In genomic region chr18:23363865-23364570, GRCh38 we compare ENCODE assay signal across 26 cellular contexts.
A peak's percentile ranks its signal among the peaks of the same experiment; 100 is the strongest.
DNase-seq lines count a peak whose midpoint lies in the region; ATAC-seq and TF ChIP-seq lines count a peak whose summit lies in the region.
"Had no signal": no experiment of that assay in that cellular context is flagged by ENCODE, and none has a peak within 500 bp of the region (broad histone marks: within the 10 kb centered on the region; RNA-seq: fewer than 3 reads in every experiment).

No MANE protein-coding gene starts in this region.

- TF ChIP-seq POLR2A in IMR-90 (IDR thresholded peaks at IDR 0.05; ENCODE audit: low read depth, low read length): no peak

- H2AFZ ChIP-seq in IMR-90 (replicated peaks; ENCODE audit: low read length, poor library complexity) (no peak overlapping the region), neural cell (ENCODE audit: low read depth, low read length) (no peak overlapping the region)

- H4K5ac ChIP-seq in IMR-90 (ENCODE audit: low read depth, low read length): no peak overlapping the region

- TF ChIP-seq CTCF in IMR-90 (conservative IDR thresholded peaks at IDR 0.05; ENCODE audit: low read depth, low read length): no peak
- TF ChIP-seq CTCF in neural cell (IDR thresholded peaks at IDR 0.05; ENCODE audit: poor library complexity, severe bottlenecking): no peak

- H3K9ac ChIP-seq in IMR-90 (ENCODE audit: low read depth, low read length): no peak overlapping the region
- H3K9ac ChIP-seq in neural cell (ENCODE audit: low read length): no peak overlapping the region
- H3K9ac ChIP-seq: BLaER1 treated with 17β-estradiol and CSF1 and Interleukin-3, amounts not matched to agents 10 nM and 100 nM; SK-N-SH had no signal

- in situ Hi-C loops in IMR-90 (cut with MboI; ENCODE audit: low sequenced_read_pairs): no loop called here

- H3K27ac ChIP-seq in IMR-90 (ENCODE audit: insufficient read depth, low read length) (no peak overlapping the region), SJSA1 (0 out of 2 replicates have a peak overlapping the region, but pooled peaks have one; percentile 11), neural cell (ENCODE audit: low read length) (peak overlapping the region; percentile 49)
- H3K27ac ChIP-seq: A549; BLaER1 treated with 17β-estradiol and CSF1 and Interleukin-3, amounts not matched to agents 10 nM and 100 nM; Peyer's patch had no signal

- H3K56ac ChIP-seq in IMR-90 (ENCODE audit: extremely low read depth, insufficient read depth, low read length): no peak overlapping the region

- no peaks in the 10 kb centered on the region for H3K9me2 ChIP-seq in neural cell (ENCODE audit: insufficient read depth, low read length)
- H3K9me2 ChIP-seq: SK-N-SH had no signal

- H3K36me3 ChIP-seq in IMR-90 (ENCODE audit: control insufficient read depth, insufficient read depth, low read length): no peaks in the 10 kb centered on the region
- H3K36me3 ChIP-seq in SJSA1: no peaks in the 10 kb centered on the region
- no peaks in the 10 kb centered on the region for H3K36me3 ChIP-seq in neural cell (ENCODE audit: insufficient read depth, low read length)
- H3K36me3 ChIP-seq: Peyer's patch had no signal

- DNase-seq in DMS79 treated with DMSO at 0.1 percent for 48 hours (lab: John Stamatoyannopoulos, UW) (peak; percentile 66), IMR-90 (no peak), SJSA1 (ENCODE audit: low read depth in 1 of 2, low spot score in 2 of 2) (peak in 1 of 2 experiments; percentile 59), activated gamma-delta T cell treated with Interleukin-2 at 50 U/mL for 16 hours (no peak), SIG-M5 treated with dmso at 0.1 percent for 504 hours (lab: John Stamatoyannopoulos, UW; ENCODE audit: unreplicated experiment) (no peak)
- DNase-seq: AML-193; CD4-positive, alpha-beta T cell; GF-D8; Kasumi-1; NCI-H1092 treated with DMSO at 0.1 percent for 48 hours; NCI-H1436; NCI-H187 treated with DMSO at 0.1 percent for 48 hours; NCI-H2171 treated with DMSO at 0.1 percent for 48 hours; NCI-H345; NCI-H524; NCI-H748 treated with DMSO at 0.1 percent for 48 hours; Peyer's patch; SHP77 treated with DMSO at 0.1 percent for 48 hours; SK-N-SH; SW 1271 had no signal

- POLR2A ChIA-PET in IMR-90 (lab: Charles Lee; ENCODE audit: unreplicated experiment): no interaction called here

- BruUV-seq in IMR-90 (replicated peaks; lab: Mats Ljungman, UMichigan): no TSS peak

- no peak overlapping the region for H4K8ac ChIP-seq in IMR-90 (ENCODE audit: low read depth in 2 of 2, low read length in 2 of 2)

- H3K4me2 ChIP-seq in IMR-90 (ENCODE audit: low read depth, low read length) (no peak overlapping the region), neural cell (ENCODE audit: low read length) (no peak overlapping the region)
- H3K4me2 ChIP-seq: A549; BLaER1 treated with 17β-estradiol and CSF1 and Interleukin-3, amounts not matched to agents 10 nM and 100 nM had no signal

- H2AK9ac ChIP-seq in IMR-90 (replicated peaks; ENCODE audit: low read depth, low read length, poor library complexity): no peak overlapping the region

- H3K27me3 ChIP-seq in IMR-90 (ENCODE audit: control insufficient read depth, insufficient read depth, low read length) (no peaks in the 10 kb centered on the region), SJSA1 (replicated peaks) (no peaks in the 10 kb centered on the region), neural cell (ENCODE audit: insufficient read depth, low read depth, low read length) (no peaks in the 10 kb centered on the region)
- H3K27me3 ChIP-seq: BLaER1 treated with 17β-estradiol and CSF1 and Interleukin-3, amounts not matched to agents 10 nM and 100 nM; Peyer's patch had no signal

- no peak overlapping the region for H4K91ac ChIP-seq in IMR-90 (ENCODE audit: insufficient read depth, low read depth, low read length)

- dilution Hi-C loops in IMR-90 (cut with HindIII; ENCODE audit: low sequenced_read_pairs, unreplicated experiment): no loop called here

- H4K20me1 ChIP-seq in IMR-90 (ENCODE audit: insufficient read depth, low read length) (no peaks in the 10 kb centered on the region), neural cell (ENCODE audit: insufficient read depth) (no peaks in the 10 kb centered on the region)
- H4K20me1 ChIP-seq: BLaER1 treated with 17β-estradiol and CSF1 and Interleukin-3, amounts not matched to agents 10 nM and 100 nM had no signal

- H3K9me1 ChIP-seq in IMR-90 (ENCODE audit: insufficient read depth, low read length): peaks cover 3% of the 10 kb centered on the region

- H3K14ac ChIP-seq in IMR-90 (replicated peaks; ENCODE audit: low read depth, low read length): no peak overlapping the region

- peak overlapping the region; percentile 12; the same call in 1 of the 2 replicates for H3K18ac ChIP-seq in IMR-90 (ENCODE audit: low read depth, low read length)

- intact Hi-C loops in IMR-90 (cut with micrococcal nuclease): no loop called here

- H2BK5ac ChIP-seq in IMR-90 (ENCODE audit: low read depth, low read length, poor library complexity, severe bottlenecking): no peak overlapping the region

- WGBS in IMR-90 (ENCODE audit: extremely low coverage in 2 of 2, insufficient read length in 1 of 2), 2 experiments: no CpG with 5 or more reads among the region's 6 CpGs

- no peaks in the 10 kb centered on the region for H3K79me1 ChIP-seq in IMR-90 (ENCODE audit: low read depth in 1 of 2, low read length in 2 of 2)

- no peak overlapping the region for H3K4me3 ChIP-seq in IMR-90 (ENCODE audit: insufficient read depth, low read depth, low read length)
- no peak overlapping the region for H3K4me3 ChIP-seq in SJSA1
- peak overlapping the region; percentile 10 for H3K4me3 ChIP-seq in neural cell (ENCODE audit: low read length)
- H3K4me3 ChIP-seq: A549; BLaER1 treated with 17β-estradiol and CSF1 and Interleukin-3, amounts not matched to agents 10 nM and 100 nM; K562; Peyer's patch had no signal

- no peak overlapping the region for H3K4ac ChIP-seq in IMR-90 (ENCODE audit: low read depth, low read length)

- no peaks in the 10 kb centered on the region for H3K79me2 ChIP-seq in neural cell (replicated peaks; ENCODE audit: insufficient read depth, low read length)

- peaks cover 6% of the 10 kb centered on the region for H3K4me1 ChIP-seq in IMR-90 (ENCODE audit: control insufficient read depth, insufficient read depth, low read length)
- H3K4me1 ChIP-seq in SJSA1 (replicated peaks): peaks cover 21% of the 10 kb centered on the region
- H3K4me1 ChIP-seq: A549, Peyer's patch had no signal

- H3K23ac ChIP-seq in IMR-90 (ENCODE audit: low read depth, low read length): 0 out of 2 replicates have a peak overlapping the region, but pooled peaks have one; percentile 35

- CTCF ChIA-PET in IMR-90 (lab: Yijun Ruan, JAX): no interaction called here

- H2BK15ac ChIP-seq in IMR-90 (ENCODE audit: low read depth, low read length): peak overlapping the region; percentile 41; the same call in 1 of the 3 replicates

- no peak for ATAC-seq in IMR-90 (ENCODE audit: low read depth)
- ATAC-seq in GM21423 (IDR thresholded peaks at IDR 0.05; ENCODE audit: unreplicated experiment): no peak
- ATAC-seq: A549, HepG2, K562 had no signal

- H3K9me3 ChIP-seq in IMR-90 (ENCODE audit: control insufficient read depth, insufficient read depth, low read length) (no peaks in the 10 kb centered on the region), SJSA1 (replicated peaks) (no peaks in the 10 kb centered on the region), neural cell (ENCODE audit: low read length) (peaks cover 2% of the 10 kb centered on the region)
- H3K9me3 ChIP-seq: A549, Peyer's patch, SK-N-SH had no signal

- H2BK120ac ChIP-seq in IMR-90 (ENCODE audit: low read depth, low read length): no peak overlapping the region

- no peak overlapping the region; the same call in 1 of the 2 replicates for H2BK20ac ChIP-seq in IMR-90 (ENCODE audit: low read depth, low read length)

- H2AK5ac ChIP-seq in IMR-90 (ENCODE audit: low read depth, low read length): no peak overlapping the region

- TF ChIP-seq EP300 in neural cell (conservative IDR thresholded peaks at IDR 0.05; ENCODE audit: poor library complexity, severe bottlenecking): peak; percentile 50

- no peaks in the 10 kb centered on the region for H3F3A ChIP-seq in neural cell (ENCODE audit: insufficient read depth, low read length, poor library complexity, severe bottlenecking)

- TF ChIP-seq RAD21 in IMR-90 (IDR thresholded peaks at IDR 0.05; ENCODE audit: low read length) (no peak), neural cell (conservative IDR thresholded peaks at IDR 0.05) (no peak)

TF ChIP-seq in IMR-90, 13 proteins besides CTCF, POLR2A, EP300 and RAD21 (continues in another document):
- TF ChIP-seq, protein P1, sequence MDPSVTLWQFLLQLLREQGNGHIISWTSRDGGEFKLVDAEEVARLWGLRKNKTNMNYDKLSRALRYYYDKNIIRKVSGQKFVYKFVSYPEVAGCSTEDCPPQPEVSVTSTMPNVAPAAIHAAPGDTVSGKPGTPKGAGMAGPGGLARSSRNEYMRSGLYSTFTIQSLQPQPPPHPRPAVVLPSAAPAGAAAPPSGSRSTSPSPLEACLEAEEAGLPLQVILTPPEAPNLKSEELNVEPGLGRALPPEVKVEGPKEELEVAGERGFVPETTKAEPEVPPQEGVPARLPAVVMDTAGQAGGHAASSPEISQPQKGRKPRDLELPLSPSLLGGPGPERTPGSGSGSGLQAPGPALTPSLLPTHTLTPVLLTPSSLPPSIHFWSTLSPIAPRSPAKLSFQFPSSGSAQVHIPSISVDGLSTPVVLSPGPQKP (IDR thresholded peaks at IDR 0.05; ENCODE audit: borderline replicate concordance, low read depth, low read length): no peak
- no peak for TF ChIP-seq CHD1 (IDR thresholded peaks at IDR 0.05; ENCODE audit: low read depth, low read length)
- TF ChIP-seq CEBPB (IDR thresholded peaks at IDR 0.05; ENCODE audit: low read depth, low read length): no peak
- no peak for TF ChIP-seq MAZ (IDR thresholded peaks at IDR 0.05; ENCODE audit: borderline replicate concordance, low read depth, low read length)
- no peak for TF ChIP-seq MAFK (IDR thresholded peaks at IDR 0.05; ENCODE audit: low read depth, low read length)

TF ChIP-seq in neural cell, 6 proteins besides CTCF, POLR2A, EP300 and RAD21 (continues in another document):
- no peak for TF ChIP-seq MXI1 (conservative IDR thresholded peaks at IDR 0.05; ENCODE audit: poor library complexity, severe bottlenecking)
